In the genomic region with DNA sequence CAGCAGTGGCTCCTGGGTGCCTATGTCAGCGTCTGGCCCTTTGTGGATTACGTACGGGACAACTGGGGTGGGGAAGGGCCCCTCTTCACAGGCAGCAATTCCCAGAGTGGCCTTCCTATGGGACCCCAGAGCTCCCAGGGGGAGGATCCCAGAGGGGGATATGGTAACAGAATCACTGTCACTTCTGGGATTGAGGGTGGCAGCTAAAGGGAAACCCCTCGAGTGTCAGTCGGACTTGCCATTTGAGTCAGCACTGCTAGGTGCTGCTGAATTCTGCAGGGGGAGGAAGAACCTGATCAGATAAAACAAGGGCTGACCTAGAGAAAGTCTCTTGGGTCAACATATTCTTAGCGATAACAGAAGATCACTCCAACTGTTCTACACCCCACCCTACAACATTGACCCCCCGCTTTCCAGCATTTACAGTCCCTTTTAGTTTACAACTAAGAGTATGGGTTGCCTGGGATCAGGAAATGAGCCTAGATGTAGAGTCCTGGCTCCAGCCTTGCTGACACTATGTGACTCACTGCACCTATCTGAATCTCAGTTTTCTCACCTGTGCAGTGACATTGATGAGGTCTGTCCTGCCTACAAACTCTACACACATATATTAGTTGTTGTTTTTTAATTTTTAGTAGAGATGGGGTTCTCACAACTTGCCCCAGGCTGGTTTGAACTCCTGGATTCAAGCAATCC, we compare ENCODE assay signal across 8 cellular contexts. TPM values are rescaled to one million over a fixed set of nuclear protein-coding genes. Genes with fewer than 3 reads are reported as not detected.
DNase-seq lines count a peak whose midpoint lies in the region; ATAC-seq and TF ChIP-seq lines count a peak whose summit lies in the region.

No MANE protein-coding gene starts in this region.

- no peaks in the 10 kb centered on the region for H3K36me3 Mint-ChIP-seq in activated T-cell treated with anti-CD3 and anti-CD28 coated beads, Interleukin-2, amount 50 U/mL, for 24 hours (ENCODE audit: low read depth)

- H3K27me3 Mint-ChIP-seq in activated T-cell treated with anti-CD3 and anti-CD28 coated beads, Interleukin-2, amount 50 U/mL, for 24 hours = no peaks in the 10 kb centered on the region

- no peaks in the 10 kb centered on the region for H3K36me3 ChIP-seq in left ventricle myocardium inferior

- H3K4me3 Mint-ChIP-seq in activated T-cell treated with anti-CD3 and anti-CD28 coated beads, Interleukin-2, amount 50 U/mL, for 24 hours = peak overlapping the region; percentile 81

- H3K27me3 ChIP-seq in left ventricle myocardium inferior (ENCODE audit: low read depth) = no peaks in the 10 kb centered on the region

- peaks cover 52% of the 10 kb centered on the region for H3K4me1 Mint-ChIP-seq in activated T-cell treated with anti-CD3 and anti-CD28 coated beads, Interleukin-2, amount 50 U/mL, for 24 hours (ENCODE audit: low read depth)

- intact Hi-C loops in left ventricle myocardium inferior (cut with micrococcal nuclease) = no loop called here

- peak overlapping the region; percentile 64 for H3K4me3 ChIP-seq in left ventricle myocardium inferior
- H3K4me3 ChIP-seq in skin epidermis = peak overlapping the region; percentile 16 to 45 (median 38)

- H3K9me3 Mint-ChIP-seq in activated T-cell treated with anti-CD3 and anti-CD28 coated beads, Interleukin-2, amount 50 U/mL, for 24 hours = no peaks in the 10 kb centered on the region

- DNase-seq in ELR (ENCODE audit: low read depth) (peak; percentile 46), left ventricle myocardium inferior (no peak), amniotic stem cell (lab: John Stamatoyannopoulos, UW) (no peak), DMS79 (lab: John Stamatoyannopoulos, UW) (no peak)
- peak; percentile 81 for DNase-seq in activated T-cell treated with anti-CD3 and anti-CD28 coated beads, Interleukin-2, amount 50 U/mL, for 24 hours

- peaks cover 70% of the 10 kb centered on the region for H3K4me1 ChIP-seq in left ventricle myocardium inferior

- peak overlapping the region; percentile 99 for H3K27ac Mint-ChIP-seq in activated T-cell treated with anti-CD3 and anti-CD28 coated beads, Interleukin-2, amount 50 U/mL, for 24 hours

- no peak for TF ChIP-seq CTCF in left ventricle myocardium inferior (IDR thresholded peaks at IDR 0.05; ENCODE audit: borderline replicate concordance)

- H3K9me3 ChIP-seq in left ventricle myocardium inferior (replicated peaks) = no peaks in the 10 kb centered on the region

- H3K27ac ChIP-seq in left ventricle myocardium inferior (replicated peaks) (peak overlapping the region; percentile 97), skin epidermis (peak overlapping the region; percentile 43 to 96 (median 88))

- ATAC-seq in GM21367 (IDR thresholded peaks at IDR 0.05; ENCODE audit: unreplicated experiment) = peak; percentile 32
- ATAC-seq in HG03575 (IDR thresholded peaks at IDR 0.05; ENCODE audit: extremely low read depth, insufficient number of reproducible peaks, low FRiP score, unreplicated experiment) = peak; percentile 31

RNA-seq across cellular contexts. Expression of a gene that starts 12.3 kb away (rescaled TPM):
- 66.3 TPM for total RNA-seq in left ventricle myocardium inferior

RNA-seq across cellular contexts. Expression of a gene that starts 45.4 kb away (rescaled TPM):
- 37.0 TPM for total RNA-seq in left ventricle myocardium inferior

RNA-seq across cellular contexts. Expression of a gene that starts 45.7 kb away (rescaled TPM):
- 256 TPM for total RNA-seq in left ventricle myocardium inferior

Comparison
In these comparisons a context has a peak if more than half of its experiments do, and no peak if none do; other contexts are left out.
1. DNase-seq: peak in ELR (single experiment) and activated T-cell treated with anti-CD3 and anti-CD28 coated beads, Interleukin-2, amount 50 U/mL, for 24 hours (single experiment); none in left ventricle myocardium inferior (single experiment), amniotic stem cell (single experiment) and DMS79 (single experiment).